In genomic region chr3:171835116-171835515, GRCh38 we compare ENCODE assay signal across 2 cellular contexts.
TF ChIP-seq lines count a peak whose summit lies in the region.

No MANE protein-coding gene starts in this region.

TF ChIP-seq in HCT116, 20 proteins besides CTCF, POLR2A, EP300 and RAD21:
- TF ChIP-seq MAX (IDR thresholded peaks at IDR 0.05) (no peak), ZFX (IDR thresholded peaks at IDR 0.05) (no peak), CBX3 (IDR thresholded peaks at IDR 0.05; ENCODE audit: low read depth) (no peak), ATF3 (IDR thresholded peaks at IDR 0.05) (no peak)

TF ChIP-seq in endothelial cell of umbilical vein, 7 proteins besides CTCF, POLR2A, EP300 and RAD21:
- TF ChIP-seq EZH2 (IDR thresholded peaks at IDR 0.05; ENCODE audit: borderline replicate concordance, low read depth, low read length, severe bottlenecking), result no peak
- no peak for TF ChIP-seq POLR2AphosphoS5 (IDR thresholded peaks at IDR 0.05; ENCODE audit: insufficient read depth, low read depth, low read length)
- TF ChIP-seq GATA2 (IDR thresholded peaks at IDR 0.05; ENCODE audit: insufficient read depth, insufficient read length, low read depth, low read length), result no peak
- TF ChIP-seq FOS (IDR thresholded peaks at IDR 0.05; ENCODE audit: borderline replicate concordance, insufficient read depth, low read length), result no peak
- no peak for TF ChIP-seq MAX (IDR thresholded peaks at IDR 0.05; ENCODE audit: insufficient read depth, insufficient read length)
- no peak for TF ChIP-seq MYC (IDR thresholded peaks at IDR 0.05; ENCODE audit: low read depth, low read length)
- TF ChIP-seq JUN (IDR thresholded peaks at IDR 0.05; ENCODE audit: borderline replicate concordance, insufficient read depth, insufficient read length, low read depth), result no peak
